Comparison of ENCODE assay signal across 8 cellular contexts in the genomic region with DNA sequence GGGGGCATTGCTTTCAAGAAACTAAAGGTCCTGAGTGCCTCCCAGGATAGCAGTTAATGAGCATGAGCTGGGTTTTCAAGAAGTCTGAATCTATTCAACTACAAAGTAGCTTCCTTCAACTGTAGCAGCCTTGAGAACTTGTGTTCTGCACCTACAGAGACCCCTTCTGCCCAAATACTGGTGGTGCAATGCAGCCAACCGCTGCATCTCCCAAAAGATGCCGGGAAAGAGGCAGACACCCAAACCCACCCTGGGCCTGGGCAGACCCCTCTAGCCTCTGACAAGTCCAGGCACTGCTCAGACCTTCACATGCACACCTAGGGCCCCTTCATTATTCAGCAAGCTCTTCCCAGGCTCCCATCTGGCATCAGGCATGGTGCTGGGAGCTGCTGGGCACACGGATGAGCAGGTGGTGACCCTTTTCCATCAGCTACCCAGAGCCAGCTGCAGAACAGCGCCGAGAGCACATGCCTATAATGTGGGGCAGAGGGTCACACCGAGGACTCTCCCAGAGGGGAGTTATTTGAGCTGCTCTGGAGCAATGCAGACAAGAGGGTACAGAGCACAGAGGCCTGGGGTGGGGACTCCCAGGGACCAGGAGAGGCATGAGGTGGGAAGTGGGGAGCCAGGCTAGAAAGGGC. TPM values are rescaled to one million over a fixed set of nuclear protein-coding genes. Genes with fewer than 3 reads are reported as not detected.
A peak's percentile ranks its signal among the peaks of the same experiment; 100 is the strongest.
DNase-seq lines count a peak whose midpoint lies in the region; ATAC-seq and TF ChIP-seq lines count a peak whose summit lies in the region.

No MANE protein-coding gene starts in this region.

- no peak overlapping the region for H3K4me3 Mint-ChIP-seq in immature natural killer cell

- peak overlapping the region in 4 of 6 donors; percentile 43 to 93 (median 44) for H3K27ac Mint-ChIP-seq in immature natural killer cell

- H3K27me3 Mint-ChIP-seq in immature natural killer cell (ENCODE audit: low read depth in 3 of 3): peaks cover 0 to 21% (median 9%) of the 10 kb centered on the region in 3 donors

- H3K4me1 ChIP-seq in ascending aorta: no peaks in the 10 kb centered on the region

- H3K4me3 ChIP-seq in ascending aorta: no peak overlapping the region

- H3K27ac ChIP-seq in ascending aorta: no peak overlapping the region

- no peaks in the 10 kb centered on the region for H3K36me3 Mint-ChIP-seq in immature natural killer cell

- no peaks in the 10 kb centered on the region for H3K9me3 Mint-ChIP-seq in immature natural killer cell

- H3K27me3 ChIP-seq in ascending aorta: no peaks in the 10 kb centered on the region

- intact Hi-C loops in ascending aorta (cut with DNase I): loop anchor here (1.0 to 5.0 kb wide), 4 partner anchors 295 to 600 kb away; no protein-coding TSS in a partner anchor

- H3K36me3 ChIP-seq in ascending aorta: no peaks in the 10 kb centered on the region

- TF ChIP-seq CTCF in ascending aorta (IDR thresholded peaks at IDR 0.05): peak; percentile 35 to 61 (median 56)

- DNase-seq in GM03348 (ENCODE audit: low spot score) (peak; percentile 81), RPMI7951 (ENCODE audit: low read depth) (peak; percentile 55), ascending aorta (ENCODE audit: low spot score in 2 of 2) (no peak), immature natural killer cell (peak in 2 of 3 donors; percentile 36 to 49), GOT3 (lab: John Stamatoyannopoulos, UW) (no peak)
- peak; percentile 57 for DNase-seq in stimulated activated naive CD8-positive, alpha-beta T cell treated with anti-CD3 and anti-CD28 coated beads, Interleukin-15, Interleukin-2, amounts not matched to agents 100 U/mL and 50 U/mL, for 24 hours

- H3K9me3 ChIP-seq in ascending aorta: no peaks in the 10 kb centered on the region

- H3K4me1 Mint-ChIP-seq in immature natural killer cell: peaks cover 44 to 50% of the 10 kb centered on the region in 2 donors

- ATAC-seq in HG02852 (IDR thresholded peaks at IDR 0.05; ENCODE audit: unreplicated experiment) (peak; percentile 43), HG03097 (IDR thresholded peaks at IDR 0.05; ENCODE audit: low FRiP score, unreplicated experiment) (no peak)
- no peak for ATAC-seq in stimulated activated naive CD8-positive, alpha-beta T cell treated with anti-CD3 and anti-CD28 coated beads, Interleukin-15, Interleukin-2, amounts not matched to agents 100 U/mL and 50 U/mL, for 24 hours

RNA-seq across cellular contexts. Expression of a gene that starts 44.9 kb away (rescaled TPM):
- total RNA-seq in RPMI7951 (2014; rRNA removed; shearing (Covaris generic)): 33.1 and 40.0 TPM in 2 replicates
- total RNA-seq in ascending aorta: 88.0 TPM
- 100 to 1,000 TPM; 264 to 329 (median 284) TPM for polyA plus RNA-seq in immature natural killer cell

Comparison
In these comparisons a context has a peak if more than half of its experiments do, and no peak if none do; other contexts are left out.
1. DNase-seq: peak in GM03348 (single experiment), RPMI7951 (single experiment), immature natural killer cell (2 of 3) and stimulated activated naive CD8-positive, alpha-beta T cell treated with anti-CD3 and anti-CD28 coated beads, Interleukin-15, Interleukin-2, amounts not matched to agents 100 U/mL and 50 U/mL, for 24 hours (single experiment); none in ascending aorta (0 of 2) and GOT3 (single experiment).